In genomic region chr9:98530806-98531386, GRCh38 we compare ENCODE assay signal across 27 cellular contexts.
"Had no signal": no experiment of that assay in that cellular context is flagged by ENCODE, and none has a peak within 500 bp of the region (broad histone marks: within the 10 kb centered on the region; RNA-seq: fewer than 3 reads in every experiment).

No MANE protein-coding gene starts in this region.

- ATAC-seq: esophagus mucosa; foreskin keratinocyte; naive thymus-derived CD4-positive, alpha-beta T cell; stimulated activated naive B cell treated with anti-CD40 and anti-IgM and Interleukin-4, amounts not matched to agents 10 μg/mL and 1 μg/mL and 100 μg/mL, for 72 hours had no signal

- H3K9me3 Mint-ChIP-seq: activated CD4-positive, alpha-beta memory T cell treated with anti-CD3 and anti-CD28 coated beads for 36 hours; activated T-cell treated with anti-CD3 and anti-CD28 coated beads, Interleukin-2, amount 50 U/mL, for 24 hours; neural crest cell had no signal

- H3K4me2 ChIP-seq: smooth muscle cell had no signal

- H3K27ac Mint-ChIP-seq: activated CD4-positive, alpha-beta memory T cell treated with anti-CD3 and anti-CD28 coated beads for 36 hours; activated T-cell treated with anti-CD3 and anti-CD28 coated beads, Interleukin-2, amount 50 U/mL, for 24 hours; naive thymus-derived CD4-positive, alpha-beta T cell; stimulated activated naive B cell treated with anti-CD40 and anti-IgM and Interleukin-4, amounts not matched to agents 10 μg/mL and 1 μg/mL and 100 μg/mL, for 72 hours had no signal

- H3K4me1 ChIP-seq: foreskin keratinocyte, heart right ventricle, left ventricle myocardium inferior, right atrium auricular region, suprapubic skin, tibial nerve had no signal

- H3K27me3 ChIP-seq: foreskin keratinocyte, right atrium auricular region, tibial nerve had no signal

- H3K36me3 ChIP-seq: heart right ventricle, left ventricle myocardium inferior, right atrium auricular region, suprapubic skin, tibial nerve had no signal

- H3K27ac ChIP-seq: foreskin keratinocyte, heart right ventricle, left ventricle myocardium inferior, right atrium auricular region, suprapubic skin, tibial nerve had no signal

- H3K4me3 ChIP-seq: heart right ventricle, left ventricle myocardium inferior, right atrium auricular region, smooth muscle cell, suprapubic skin, tibial nerve had no signal

- H3K9me3 ChIP-seq: heart right ventricle, left ventricle myocardium inferior, right atrium auricular region, suprapubic skin, tibial nerve had no signal

- H3K4me1 Mint-ChIP-seq: naive thymus-derived CD4-positive, alpha-beta T cell; neural crest cell; stimulated activated naive B cell treated with anti-CD40 and anti-IgM and Interleukin-4, amounts not matched to agents 10 μg/mL and 1 μg/mL and 100 μg/mL, for 72 hours had no signal

- H3K4me3 Mint-ChIP-seq: activated CD4-positive, alpha-beta memory T cell treated with anti-CD3 and anti-CD28 coated beads for 36 hours; activated T-cell treated with anti-CD3 and anti-CD28 coated beads, Interleukin-2, amount 50 U/mL, for 24 hours; naive thymus-derived CD4-positive, alpha-beta T cell; neural crest cell; stimulated activated naive B cell treated with anti-CD40 and anti-IgM and Interleukin-4, amounts not matched to agents 10 μg/mL and 1 μg/mL and 100 μg/mL, for 72 hours had no signal

- H3K36me3 Mint-ChIP-seq: activated CD4-positive, alpha-beta memory T cell treated with anti-CD3 and anti-CD28 coated beads for 36 hours; naive thymus-derived CD4-positive, alpha-beta T cell; stimulated activated naive B cell treated with anti-CD40 and anti-IgM and Interleukin-4, amounts not matched to agents 10 μg/mL and 1 μg/mL and 100 μg/mL, for 72 hours had no signal

- DNase-seq: activated CD4-positive, alpha-beta memory T cell treated with anti-CD3 and anti-CD28 coated beads for 36 hours; activated CD4-positive, alpha-beta T cell treated with anti-CD3 and anti-CD28 coated beads for 4 hours; activated CD4-positive, CD25-positive, alpha-beta regulatory T cell; activated CD8-positive, alpha-beta memory T cell treated with anti-CD3 and anti-CD28 coated beads, Interleukin-2, amount 50 U/mL, for 48 hours; activated gamma-delta T cell; activated naive CD4-positive, alpha-beta T cell treated with anti-CD3 and anti-CD28 coated beads, Interleukin-2, amount 50 U/mL, for 16 hours; activated T-cell treated with anti-CD3 and anti-CD28 coated beads, Interleukin-2, amount 50 U/mL, for 24 hours; amniotic stem cell; caudate nucleus; cortex of kidney; foreskin keratinocyte; heart right ventricle; kidney glomerular epithelial cell; left ventricle myocardium inferior; midbrain; naive thymus-derived CD4-positive, alpha-beta T cell; occipital lobe; stimulated activated CD4-positive, alpha-beta T cell treated with anti-CD3 and anti-CD28 coated beads, Interleukin-1b, Interleukin-23, amount 100 ng/mL, for 48 hours; stimulated activated CD4-positive, alpha-beta T cell treated with anti-CD3 and anti-CD28 coated beads, Interleukin-4, amount 100 ng/mL, for 4 hours; stimulated activated CD8-positive, alpha-beta memory T cell treated with anti-CD3 and anti-CD28 coated beads, Interleukin-4, amount 100 ng/mL, for 48 hours; stimulated activated naive B cell treated with anti-CD40 and anti-IgM and Interleukin-4, amounts not matched to agents 10 μg/mL and 1 μg/mL and 100 μg/mL, for 72 hours had no signal
